In the genomic region with DNA sequence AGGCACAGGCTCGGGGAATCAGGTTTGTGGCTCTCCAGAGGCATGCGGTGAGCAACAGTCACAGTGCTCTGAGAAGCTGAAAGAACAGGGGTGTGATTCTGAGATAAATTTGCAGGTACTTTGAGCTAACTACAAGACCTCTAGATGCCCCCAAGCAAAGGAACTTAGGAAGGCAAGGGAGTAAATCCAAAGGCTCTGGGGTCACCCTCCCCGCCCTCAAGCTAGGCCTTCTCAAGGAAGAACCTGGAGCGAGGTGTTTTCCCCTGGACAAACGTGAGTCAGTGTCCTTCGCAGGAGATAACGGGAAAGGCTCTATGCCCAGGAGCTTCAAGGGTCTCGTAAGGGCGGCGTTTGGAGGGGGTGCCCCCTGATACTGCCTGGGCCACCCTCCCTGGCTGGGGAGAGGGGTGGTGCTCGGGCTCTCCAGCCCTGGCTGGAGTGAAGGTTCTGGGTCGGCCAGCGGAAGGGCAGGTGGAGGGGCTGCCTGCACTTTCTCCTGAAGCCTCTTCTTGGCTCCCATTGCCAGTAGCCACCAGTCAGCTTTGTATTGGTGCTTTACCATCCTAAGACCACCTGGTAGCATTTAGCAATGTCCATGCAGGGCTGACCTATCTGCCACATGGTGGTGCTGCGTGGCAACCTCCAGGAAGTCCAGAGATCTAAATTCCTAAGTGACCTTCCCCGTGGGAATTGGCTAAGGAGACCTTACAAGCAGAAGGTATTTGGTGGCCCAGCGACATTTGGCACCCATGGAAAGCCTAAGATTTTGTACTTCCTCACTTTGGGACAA, we compare ENCODE assay signal across 11 cellular contexts. TPM values are rescaled to one million over a fixed set of nuclear protein-coding genes. Genes with fewer than 3 reads are reported as not detected.
A peak's percentile ranks its signal among the peaks of the same experiment; 100 is the strongest.
DNase-seq lines count a peak whose midpoint lies in the region; ATAC-seq and TF ChIP-seq lines count a peak whose summit lies in the region.
"Had no signal": no experiment of that assay in that cellular context is flagged by ENCODE, and none has a peak within 500 bp of the region (broad histone marks: within the 10 kb centered on the region; RNA-seq: fewer than 3 reads in every experiment).

No MANE protein-coding gene starts in this region.

- ATAC-seq in left lung, result peak; percentile 35
- ATAC-seq in HG02610 (IDR thresholded peaks at IDR 0.05; ENCODE audit: unreplicated experiment), result no peak
- ATAC-seq in HG03469 (IDR thresholded peaks at IDR 0.05; ENCODE audit: unreplicated experiment), result no peak
- ATAC-seq in GM18498 (IDR thresholded peaks at IDR 0.05; ENCODE audit: unreplicated experiment), result no peak
- no peak for ATAC-seq in stimulated activated naive B cell treated with anti-CD40 and anti-IgM and Interleukin-4, amounts not matched to agents 10 μg/mL and 1 μg/mL and 100 μg/mL, for 72 hours (replicated peaks)
- ATAC-seq: activated CD8-positive, alpha-beta T cell treated with anti-CD3 and anti-CD28 coated beads, Interleukin-2, amount 10 ng/mL, durations not matched to agents 7 days and 5 days had no signal

- no peaks in the 10 kb centered on the region for H3K9me3 ChIP-seq in left lung
- H3K9me3 ChIP-seq: neutrophil had no signal

- H3K27me3 ChIP-seq in left lung, result no peaks in the 10 kb centered on the region
- H3K27me3 ChIP-seq: neutrophil had no signal

- H3K27ac ChIP-seq in left lung, result no peak overlapping the region
- H3K27ac ChIP-seq: neutrophil had no signal

- TF ChIP-seq CTCF in astrocyte of the spinal cord (IDR thresholded peaks at IDR 0.05; ENCODE audit: low read depth, low read length) (peak; percentile 45), left lung (IDR thresholded peaks at IDR 0.05) (no peak)

- H3K9me3 Mint-ChIP-seq in stimulated activated naive B cell treated with anti-CD40 and anti-IgM and Interleukin-4, amounts not matched to agents 10 μg/mL and 1 μg/mL and 100 μg/mL, for 72 hours, result no peaks in the 10 kb centered on the region

- H3K27ac Mint-ChIP-seq in stimulated activated naive B cell treated with anti-CD40 and anti-IgM and Interleukin-4, amounts not matched to agents 10 μg/mL and 1 μg/mL and 100 μg/mL, for 72 hours, result no peak overlapping the region
- H3K27ac Mint-ChIP-seq: activated CD8-positive, alpha-beta T cell treated with anti-CD3 and anti-CD28 coated beads, Interleukin-2, amount 10 ng/mL, durations not matched to agents 7 days and 5 days had no signal

- in situ Hi-C loops in astrocyte of the spinal cord (cut with HindIII; ENCODE audit: low sequenced_read_pairs), result no loop called here

- no peak overlapping the region for H3K4me3 ChIP-seq in astrocyte of the spinal cord (ENCODE audit: low read depth, low read length)
- no peak overlapping the region for H3K4me3 ChIP-seq in left lung

- H3K4me1 ChIP-seq in left lung, result no peaks in the 10 kb centered on the region

- peaks cover 0 to 10% of the 10 kb centered on the region in 2 donors for H3K27me3 Mint-ChIP-seq in stimulated activated naive B cell treated with anti-CD40 and anti-IgM and Interleukin-4, amounts not matched to agents 10 μg/mL and 1 μg/mL and 100 μg/mL, for 72 hours

- peak; percentile 15 for DNase-seq in CMK (ENCODE audit: low read depth)
- DNase-seq in HuH-7 (ENCODE audit: low spot score), result peak; percentile 61
- no peak for DNase-seq in astrocyte of the spinal cord (ENCODE audit: low read depth, low spot score)
- DNase-seq in left lung, result no peak
- DNase-seq in stimulated activated naive B cell treated with anti-CD40 and anti-IgM and Interleukin-4, amounts not matched to agents 10 μg/mL and 1 μg/mL and 100 μg/mL, for 72 hours, result no peak
- DNase-seq: activated CD8-positive, alpha-beta T cell treated with anti-CD3 and anti-CD28 coated beads, Interleukin-2, amount 10 ng/mL, durations not matched to agents 7 days and 5 days; effector CD4-positive, alpha-beta T cell had no signal

- intact Hi-C loops in left lung (cut with DNase I), result no loop called here

- H3K36me3 Mint-ChIP-seq in stimulated activated naive B cell treated with anti-CD40 and anti-IgM and Interleukin-4, amounts not matched to agents 10 μg/mL and 1 μg/mL and 100 μg/mL, for 72 hours, result peaks cover 0 to 1% of the 10 kb centered on the region in 2 donors

- no peak overlapping the region for H3K4me3 Mint-ChIP-seq in stimulated activated naive B cell treated with anti-CD40 and anti-IgM and Interleukin-4, amounts not matched to agents 10 μg/mL and 1 μg/mL and 100 μg/mL, for 72 hours
- H3K4me3 Mint-ChIP-seq: activated CD8-positive, alpha-beta T cell treated with anti-CD3 and anti-CD28 coated beads, Interleukin-2, amount 10 ng/mL, durations not matched to agents 7 days and 5 days had no signal

- H3K4me1 Mint-ChIP-seq in stimulated activated naive B cell treated with anti-CD40 and anti-IgM and Interleukin-4, amounts not matched to agents 10 μg/mL and 1 μg/mL and 100 μg/mL, for 72 hours, result no peaks in the 10 kb centered on the region

- no peaks in the 10 kb centered on the region for H3K36me3 ChIP-seq in left lung
- H3K36me3 ChIP-seq: neutrophil had no signal

RNA-seq across cellular contexts. Expression of a gene that starts 44.0 kb away (rescaled TPM):
- total RNA-seq in left lung, result 10 to 100 TPM in 1 of 2 donors, 1 to 10 TPM in 1; 9.3 to 22.0 TPM
- total RNA-seq: activated CD8-positive, alpha-beta T cell treated with anti-CD3 and anti-CD28 coated beads, Interleukin-2, amount 10 ng/mL, durations not matched to agents 7 days and 5 days had no signal

Comparison
In these comparisons a context has a peak if more than half of its experiments do, and no peak if none do; other contexts are left out.
1. DNase-seq: peak in CMK (single experiment) and HuH-7 (single experiment); none in astrocyte of the spinal cord (single experiment), left lung (0 of 2) and stimulated activated naive B cell treated with anti-CD40 and anti-IgM and Interleukin-4, amounts not matched to agents 10 μg/mL and 1 μg/mL and 100 μg/mL, for 72 hours (single experiment).